1 cellular context compared by ENCODE assay signal in the genomic region with DNA sequence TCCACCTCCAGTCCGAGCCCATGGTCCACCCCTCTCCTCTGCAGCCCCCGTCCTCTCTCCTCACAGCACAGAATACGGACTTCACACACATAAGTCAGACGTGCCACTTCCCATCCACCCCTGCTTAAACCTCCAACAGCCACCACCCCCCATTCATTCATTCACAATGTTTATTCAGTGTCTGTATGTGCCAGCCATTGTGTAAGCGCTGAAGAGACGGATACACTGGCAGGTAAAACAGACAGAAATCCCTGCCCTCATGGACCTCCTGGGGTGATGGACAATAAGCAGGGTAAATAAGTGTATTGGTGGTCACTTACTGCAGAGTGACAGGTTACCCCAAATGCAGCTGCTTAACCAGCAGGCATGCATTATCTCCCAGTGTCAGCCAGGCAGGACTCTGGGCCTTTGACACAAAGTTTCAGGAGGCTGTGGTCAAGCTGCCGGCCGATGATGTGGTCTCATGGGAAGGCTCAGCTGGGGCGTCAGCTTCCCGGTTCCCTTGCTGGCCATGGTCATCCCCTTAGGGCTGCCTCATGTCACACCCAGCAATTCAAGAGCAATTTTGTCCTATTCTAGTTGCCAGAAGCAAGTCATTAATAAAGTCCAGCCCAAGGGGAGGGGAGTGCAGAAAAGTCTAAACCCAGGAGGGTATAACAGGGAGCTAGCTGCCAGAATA.
TF ChIP-seq lines count a peak whose summit lies in the region.

No MANE protein-coding gene starts in this region.

TF ChIP-seq in K562, 482 proteins besides CTCF, POLR2A, EP300 and RAD21:
- TF ChIP-seq ZFP36 (IDR thresholded peaks at IDR 0.05; ENCODE audit: low read depth, low read length, partially characterized antibody) (peak; percentile 35), ZNF431 (CRISPR knock-in tag; IDR thresholded peaks at IDR 0.05) (peak; percentile 69; the same call in 1 of the 2 replicates), CBX5 (IDR thresholded peaks at IDR 0.05; ENCODE audit: borderline replicate concordance, low read depth) (0 out of 2 replicates have a peak, but pooled peaks have one; percentile 48), CBX3 (IDR thresholded peaks at IDR 0.05; ENCODE audit: borderline replicate concordance in 1 of 2, low read length in 2 of 2) (peak in 1 of 2 experiments; percentile 89; a peak in 1 of 3 replicates), TRIM28 (IDR thresholded peaks at IDR 0.05) (peak; percentile 78), BMI1 (IDR thresholded peaks at IDR 0.05; ENCODE audit: low read length) (no peak), GABPB2 (CRISPR knock-in tag; conservative IDR thresholded peaks at IDR 0.05) (no peak), GATA2 (CRISPR knock-in tag; IDR thresholded peaks at IDR 0.05) (no peak), RFX5 (IDR thresholded peaks at IDR 0.05; ENCODE audit: low read depth, low read length) (no peak)
- TF ChIP-seq, protein P1, sequence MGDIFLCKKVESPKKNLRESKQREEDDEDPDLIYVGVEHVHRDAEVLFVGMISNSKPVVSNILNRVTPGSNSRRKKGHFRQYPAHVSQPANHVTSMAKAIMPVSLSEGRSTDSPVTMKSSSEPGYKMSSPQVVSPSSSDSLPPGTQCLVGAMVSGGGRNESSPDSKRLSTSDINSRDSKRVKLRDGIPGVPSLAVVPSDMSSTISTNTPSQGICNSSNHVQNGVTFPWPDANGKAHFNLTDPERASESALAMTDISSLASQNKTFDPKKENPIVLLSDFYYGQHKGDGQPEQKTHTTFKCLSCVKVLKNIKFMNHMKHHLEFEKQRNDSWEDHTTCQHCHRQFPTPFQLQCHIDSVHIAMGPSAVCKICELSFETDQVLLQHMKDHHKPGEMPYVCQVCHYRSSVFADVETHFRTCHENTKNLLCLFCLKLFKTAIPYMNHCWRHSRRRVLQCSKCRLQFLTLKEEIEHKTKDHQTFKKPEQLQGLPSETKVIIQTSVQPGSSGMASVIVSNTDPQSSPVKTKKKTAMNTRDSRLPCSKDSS (IDR thresholded peaks at IDR 0.05; ENCODE audit: low read depth, partially characterized antibody): peak; percentile 37
- TF ChIP-seq, protein P2, sequence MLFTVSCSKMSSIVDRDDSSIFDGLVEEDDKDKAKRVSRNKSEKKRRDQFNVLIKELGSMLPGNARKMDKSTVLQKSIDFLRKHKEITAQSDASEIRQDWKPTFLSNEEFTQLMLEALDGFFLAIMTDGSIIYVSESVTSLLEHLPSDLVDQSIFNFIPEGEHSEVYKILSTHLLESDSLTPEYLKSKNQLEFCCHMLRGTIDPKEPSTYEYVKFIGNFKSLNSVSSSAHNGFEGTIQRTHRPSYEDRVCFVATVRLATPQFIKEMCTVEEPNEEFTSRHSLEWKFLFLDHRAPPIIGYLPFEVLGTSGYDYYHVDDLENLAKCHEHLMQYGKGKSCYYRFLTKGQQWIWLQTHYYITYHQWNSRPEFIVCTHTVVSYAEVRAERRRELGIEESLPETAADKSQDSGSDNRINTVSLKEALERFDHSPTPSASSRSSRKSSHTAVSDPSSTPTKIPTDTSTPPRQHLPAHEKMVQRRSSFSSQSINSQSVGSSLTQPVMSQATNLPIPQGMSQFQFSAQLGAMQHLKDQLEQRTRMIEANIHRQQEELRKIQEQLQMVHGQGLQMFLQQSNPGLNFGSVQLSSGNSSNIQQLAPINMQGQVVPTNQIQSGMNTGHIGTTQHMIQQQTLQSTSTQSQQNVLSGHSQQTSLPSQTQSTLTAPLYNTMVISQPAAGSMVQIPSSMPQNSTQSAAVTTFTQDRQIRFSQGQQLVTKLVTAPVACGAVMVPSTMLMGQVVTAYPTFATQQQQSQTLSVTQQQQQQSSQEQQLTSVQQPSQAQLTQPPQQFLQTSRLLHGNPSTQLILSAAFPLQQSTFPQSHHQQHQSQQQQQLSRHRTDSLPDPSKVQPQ (CRISPR knock-in tag; IDR thresholded peaks at IDR 0.05; ENCODE audit: borderline replicate concordance): no peak
